In genomic region chr3:39107056-39107873, GRCh38 we compare ENCODE assay signal across 1 cellular context.
A peak's percentile ranks its signal among the peaks of the same experiment; 100 is the strongest.
TF ChIP-seq lines count a peak whose summit lies in the region.

Gene GORASP1 (minus strand): TSS chr3:39107627. CDS start chr3:39107541, 86 bp downstream.
Gene TTC21A (plus strand): TSS chr3:39107680. CDS start chr3:39107838, 158 bp downstream.

TF ChIP-seq in HepG2, 621 proteins besides CTCF, POLR2A, EP300 and RAD21 (continued from another document and continues in another):
- TF ChIP-seq ARID5B (CRISPR knock-in tag; IDR thresholded peaks at IDR 0.05) (peak; percentile 41), ZNF275 (CRISPR knock-in tag; IDR thresholded peaks at IDR 0.05; ENCODE audit: borderline replicate concordance) (no peak), ZNF841 (CRISPR knock-in tag; IDR thresholded peaks at IDR 0.05; ENCODE audit: borderline replicate concordance) (no peak), ZNF597 (CRISPR knock-in tag; IDR thresholded peaks at IDR 0.05) (no peak), NFYC (CRISPR knock-in tag; IDR thresholded peaks at IDR 0.05) (no peak), ZNF740 (CRISPR knock-in tag; IDR thresholded peaks at IDR 0.05) (no peak), ZNF552 (CRISPR knock-in tag; IDR thresholded peaks at IDR 0.05; ENCODE audit: borderline replicate concordance) (0 out of 2 replicates have a peak, but pooled peaks have one; percentile 45), KDM2A (CRISPR knock-in tag; IDR thresholded peaks at IDR 0.05; ENCODE audit: borderline replicate concordance, low read depth) (peak; percentile 82; the same call in 1 of the 2 replicates), USF2 (IDR thresholded peaks at IDR 0.05; ENCODE audit: low read depth, low read length) (no peak), USF2 (CRISPR knock-in tag; IDR thresholded peaks at IDR 0.05; ENCODE audit: borderline replicate concordance) (no peak), ZNF674 (CRISPR knock-in tag; IDR thresholded peaks at IDR 0.05; ENCODE audit: low read depth) (no peak), ZNF337 (CRISPR knock-in tag; IDR thresholded peaks at IDR 0.05; ENCODE audit: borderline replicate concordance, low read depth) (no peak), REST (IDR thresholded peaks at IDR 0.05; ENCODE audit: borderline replicate concordance in 1 of 2, low read depth in 1 of 2, low read length in 2 of 2) (no peak), ZNF879 (CRISPR knock-in tag; IDR thresholded peaks at IDR 0.05) (no peak), SOX13 (IDR thresholded peaks at IDR 0.05) (no peak), SOX13 (CRISPR knock-in tag; conservative IDR thresholded peaks at IDR 0.05 in 1 of 2, IDR thresholded peaks at IDR 0.05 in 1 of 2) (no peak), HMGA1 (CRISPR knock-in tag; conservative IDR thresholded peaks at IDR 0.05) (no peak), ZNF468 (CRISPR knock-in tag; IDR thresholded peaks at IDR 0.05) (peak; percentile 63; the same call in 1 of the 2 replicates), ATAD3A (CRISPR knock-in tag; IDR thresholded peaks at IDR 0.05) (no peak), ZNF329 (CRISPR knock-in tag; IDR thresholded peaks at IDR 0.05; ENCODE audit: low read depth) (peak; percentile 81; the same call in 1 of the 2 replicates), SMAD3 (CRISPR knock-in tag; IDR thresholded peaks at IDR 0.05) (0 out of 2 replicates have a peak, but pooled peaks have one; percentile 21), ZHX1 (CRISPR knock-in tag; IDR thresholded peaks at IDR 0.05; ENCODE audit: low read depth) (no peak), DR1 (CRISPR knock-in tag; IDR thresholded peaks at IDR 0.05) (no peak), ZNF83 (CRISPR knock-in tag; IDR thresholded peaks at IDR 0.05; ENCODE audit: borderline replicate concordance) (peak; percentile 76; the same call in 1 of the 2 replicates), ZBTB39 (CRISPR knock-in tag; IDR thresholded peaks at IDR 0.05) (no peak), ZNF274 (CRISPR knock-in tag; IDR thresholded peaks at IDR 0.05) (no peak; the same call in 1 of the 2 replicates), ZNF34 (CRISPR knock-in tag; IDR thresholded peaks at IDR 0.05; ENCODE audit: borderline replicate concordance) (peak; percentile 42; the same call in 1 of the 2 replicates), ZNF138 (CRISPR knock-in tag; IDR thresholded peaks at IDR 0.05; ENCODE audit: low read depth) (no peak), GRHL1 (CRISPR knock-in tag; conservative IDR thresholded peaks at IDR 0.05) (no peak), HNRNPK (IDR thresholded peaks at IDR 0.05; ENCODE audit: low read depth, low read length, poor library complexity, severe bottlenecking) (no peak), ZNF589 (CRISPR knock-in tag; conservative IDR thresholded peaks at IDR 0.05) (0 out of 2 replicates have a peak, but pooled peaks have one; percentile 27), ETV5 (CRISPR knock-in tag; IDR thresholded peaks at IDR 0.05; ENCODE audit: borderline replicate concordance) (peak; percentile 16; the same call in 1 of the 2 replicates), PITX1 (CRISPR knock-in tag; IDR thresholded peaks at IDR 0.05) (no peak), MYC (CRISPR knock-in tag; IDR thresholded peaks at IDR 0.05; ENCODE audit: borderline replicate concordance) (peak; percentile 34; the same call in 1 of the 2 replicates), ZNF564 (CRISPR knock-in tag; IDR thresholded peaks at IDR 0.05) (peak; percentile 22; the same call in 1 of the 2 replicates), CHCHD3 (CRISPR knock-in tag; IDR thresholded peaks at IDR 0.05) (no peak), CHD4 (IDR thresholded peaks at IDR 0.05; ENCODE audit: borderline replicate concordance, low read length) (no peak), IRF2 (CRISPR knock-in tag; IDR thresholded peaks at IDR 0.05) (0 out of 2 replicates have a peak, but pooled peaks have one; percentile 17), SUZ12 (IDR thresholded peaks at IDR 0.05; ENCODE audit: low read depth, low read length) (no peak), ZNF672 (CRISPR knock-in tag; IDR thresholded peaks at IDR 0.05) (no peak), HNF4A (CRISPR knock-in tag; IDR thresholded peaks at IDR 0.05) (no peak), ISL2 (CRISPR knock-in tag; IDR thresholded peaks at IDR 0.05) (peak; percentile 37; the same call in 1 of the 2 replicates), ZNF773 (CRISPR knock-in tag; IDR thresholded peaks at IDR 0.05; ENCODE audit: borderline replicate concordance) (no peak), ZNF577 (CRISPR knock-in tag; IDR thresholded peaks at IDR 0.05; ENCODE audit: borderline replicate concordance, low read depth) (no peak), MLLT10 (CRISPR knock-in tag; IDR thresholded peaks at IDR 0.05) (no peak)
